In genomic region chr10:43461950-43462349, GRCh38 we compare ENCODE assay signal across 8 cellular contexts. TPM values are rescaled to one million over a fixed set of nuclear protein-coding genes. Genes with fewer than 3 reads are reported as not detected.
DNase-seq lines count a peak whose midpoint lies in the region; ATAC-seq and TF ChIP-seq lines count a peak whose summit lies in the region.

No MANE protein-coding gene starts in this region.

- BruUV-seq in Caco-2 (replicated peaks; lab: Mats Ljungman, UMichigan) = no TSS peak

- CTCF ChIA-PET in Caco-2 (lab: Charles Lee) = interaction anchor here (0.6 kb wide), 1 partner anchor 106 kb away, joined by 3 read pairs; no protein-coding TSS in a partner anchor

- H3K9me3 ChIP-seq in Caco-2 = no peaks in the 10 kb centered on the region

- H3K36me3 Mint-ChIP-seq in Caco-2 (ENCODE audit: insufficient read depth, unreplicated experiment) = no peaks in the 10 kb centered on the region
- H3K36me3 Mint-ChIP-seq in T-helper 2 cell treated with Interferon-gamma antibody and Interleukin-4, amounts not matched to agents 5 μg/mL and 100 μg/mL, for 36 hours (ENCODE audit: low read depth) = no peaks in the 10 kb centered on the region

- no peaks in the 10 kb centered on the region for H3K36me3 ChIP-seq in Caco-2 (ENCODE audit: control insufficient read depth, insufficient read depth, low read length)

- no peak overlapping the region for H3K4me3 ChIP-seq in Caco-2 (ENCODE audit: low read depth, low read length)

- H3K9me3 Mint-ChIP-seq in Caco-2 (ENCODE audit: unreplicated experiment) = no peaks in the 10 kb centered on the region
- H3K9me3 Mint-ChIP-seq in T-helper 2 cell treated with Interferon-gamma antibody and Interleukin-4, amounts not matched to agents 5 μg/mL and 100 μg/mL, for 36 hours = no peaks in the 10 kb centered on the region

- peak; percentile 79 to 82 for TF ChIP-seq CTCF in Caco-2 (IDR thresholded peaks at IDR 0.05; ENCODE audit: insufficient read depth in 1 of 2, low read depth in 1 of 2, low read length in 1 of 2, severe bottlenecking in 1 of 2, unreplicated experiment in 1 of 2)

- H3K4me1 ChIP-seq in Caco-2 = no peaks in the 10 kb centered on the region

- POLR2A ChIA-PET in Caco-2 (lab: Charles Lee) = no interaction called here

- intact Hi-C loops in Caco-2 (cut with micrococcal nuclease; ENCODE audit: unreplicated experiment) = loop anchor here (1.0 to 10.0 kb wide), 9 partner anchors 54 to 355 kb away; no protein-coding TSS in a partner anchor
- intact Hi-C loops in sciatic nerve (cut with DNase I) = loop anchor here (5.0 kb wide), 1 partner anchor 165 kb away; no protein-coding TSS in a partner anchor

- DNase-seq in Caco-2 = peak; percentile 36 to 80
- peak; percentile 77 for DNase-seq in NCI-H460 (ENCODE audit: extremely low read depth, low read depth)
- DNase-seq in amniotic stem cell (lab: John Stamatoyannopoulos, UW) = peak; percentile 60
- peak; percentile 59 for DNase-seq in hepatic stellate cell (ENCODE audit: low spot score)
- no peak for DNase-seq in sciatic nerve (ENCODE audit: low spot score)
- no peak for DNase-seq in T-helper 2 cell treated with Interferon-gamma antibody and Interleukin-4, amounts not matched to agents 5 μg/mL and 100 μg/mL, for 36 hours (ENCODE audit: low spot score)

- no peaks in the 10 kb centered on the region for H3K27me3 Mint-ChIP-seq in Caco-2 (ENCODE audit: insufficient read depth, unreplicated experiment)
- H3K27me3 Mint-ChIP-seq in T-helper 2 cell treated with Interferon-gamma antibody and Interleukin-4, amounts not matched to agents 5 μg/mL and 100 μg/mL, for 36 hours (ENCODE audit: low read depth) = no peaks in the 10 kb centered on the region

- no peak overlapping the region for H3K4me3 Mint-ChIP-seq in Caco-2 (ENCODE audit: unreplicated experiment)
- H3K4me3 Mint-ChIP-seq in T-helper 2 cell treated with Interferon-gamma antibody and Interleukin-4, amounts not matched to agents 5 μg/mL and 100 μg/mL, for 36 hours = no peak overlapping the region

- peaks cover 7% of the 10 kb centered on the region for H3K4me1 Mint-ChIP-seq in Caco-2 (ENCODE audit: low read depth, unreplicated experiment)
- peaks cover 12% of the 10 kb centered on the region for H3K4me1 Mint-ChIP-seq in T-helper 2 cell treated with Interferon-gamma antibody and Interleukin-4, amounts not matched to agents 5 μg/mL and 100 μg/mL, for 36 hours (ENCODE audit: low read depth)

- ATAC-seq in GM18867 (IDR thresholded peaks at IDR 0.05; ENCODE audit: unreplicated experiment) (peak; percentile 72), HG03442 (IDR thresholded peaks at IDR 0.05; ENCODE audit: unreplicated experiment) (peak; percentile 63), sciatic nerve (peak; percentile 88)

- H3K27ac Mint-ChIP-seq in Caco-2 (ENCODE audit: unreplicated experiment) = no peak overlapping the region
- H3K27ac Mint-ChIP-seq in T-helper 2 cell treated with Interferon-gamma antibody and Interleukin-4, amounts not matched to agents 5 μg/mL and 100 μg/mL, for 36 hours = no peak overlapping the region

- H3K27me3 ChIP-seq in Caco-2 (replicated peaks; ENCODE audit: control insufficient read depth, insufficient read depth, low read length) = no peaks in the 10 kb centered on the region

RNA-seq across cellular contexts. Expression of gene ZNF487, which starts 25.0 kb away (rescaled TPM):
- total RNA-seq in Caco-2 (2022) (5.0 and 6.5 TPM in 2 replicates), sciatic nerve (14.3 TPM)
- total RNA-seq in NCI-H460 (2014; rRNA removed; shearing (Covaris generic)) = 2.4 and 5.4 TPM in 2 replicates
- polyA plus RNA-seq in NCI-H460 (2014; cell fraction: nucleus; rRNA removed) = 0.26 and 4.0 TPM in 2 replicates

RNA-seq across cellular contexts. Expression of gene HNRNPF, which starts 53.0 kb away (rescaled TPM):
- 405 and 423 TPM in 2 replicates for total RNA-seq in Caco-2 (2022)
- 225 and 256 TPM in 2 replicates for total RNA-seq in NCI-H460 (2014; rRNA removed; shearing (Covaris generic))
- polyA plus RNA-seq in NCI-H460 (2014; cell fraction: nucleus; rRNA removed) = 257 and 342 TPM in 2 replicates
- total RNA-seq in sciatic nerve = 130 TPM

Comparison
In these comparisons a context has a peak if more than half of its experiments do, and no peak if none do; other contexts are left out.
1. DNase-seq: peak in Caco-2 (2 of 2), NCI-H460 (single experiment), amniotic stem cell (single experiment) and hepatic stellate cell (single experiment); none in sciatic nerve (single experiment) and T-helper 2 cell treated with Interferon-gamma antibody and Interleukin-4, amounts not matched to agents 5 μg/mL and 100 μg/mL, for 36 hours (single experiment).
2. Peak in every context shown above with its lines, with median percentiles within 50 percentile points of each other: ATAC-seq.